Comparison of ENCODE assay signal across 1 cellular context in genomic region chr2:15258385-15258784, GRCh38.
A peak's percentile ranks its signal among the peaks of the same experiment; 100 is the strongest.
TF ChIP-seq lines count a peak whose summit lies in the region.

No MANE protein-coding gene starts in this region.

TF ChIP-seq in GM12878, 131 proteins besides CTCF, POLR2A, EP300 and RAD21:
- TF ChIP-seq, protein P1, sequence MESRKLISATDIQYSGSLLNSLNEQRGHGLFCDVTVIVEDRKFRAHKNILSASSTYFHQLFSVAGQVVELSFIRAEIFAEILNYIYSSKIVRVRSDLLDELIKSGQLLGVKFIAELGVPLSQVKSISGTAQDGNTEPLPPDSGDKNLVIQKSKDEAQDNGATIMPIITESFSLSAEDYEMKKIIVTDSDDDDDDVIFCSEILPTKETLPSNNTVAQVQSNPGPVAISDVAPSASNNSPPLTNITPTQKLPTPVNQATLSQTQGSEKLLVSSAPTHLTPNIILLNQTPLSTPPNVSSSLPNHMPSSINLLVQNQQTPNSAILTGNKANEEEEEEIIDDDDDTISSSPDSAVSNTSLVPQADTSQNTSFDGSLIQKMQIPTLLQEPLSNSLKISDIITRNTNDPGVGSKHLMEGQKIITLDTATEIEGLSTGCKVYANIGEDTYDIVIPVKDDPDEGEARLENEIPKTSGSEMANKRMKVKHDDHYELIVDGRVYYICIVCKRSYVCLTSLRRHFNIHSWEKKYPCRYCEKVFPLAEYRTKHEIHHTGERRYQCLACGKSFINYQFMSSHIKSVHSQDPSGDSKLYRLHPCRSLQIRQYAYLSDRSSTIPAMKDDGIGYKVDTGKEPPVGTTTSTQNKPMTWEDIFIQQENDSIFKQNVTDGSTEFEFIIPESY (IDR thresholded peaks at IDR 0.05) = peak; percentile 83
